8 cellular contexts compared by ENCODE assay signal in genomic region chr14:73740921-73741326, GRCh38. TPM values are rescaled to one million over a fixed set of nuclear protein-coding genes. Genes with fewer than 3 reads are reported as not detected.
DNase-seq lines count a peak whose midpoint lies in the region; ATAC-seq lines count a peak whose summit lies in the region.

No MANE protein-coding gene starts in this region.

- H3K36me3 ChIP-seq in skeletal muscle satellite cell (ENCODE audit: insufficient read depth, low read length) = peaks cover 27% of the 10 kb centered on the region

- H3K36me3 Mint-ChIP-seq in activated naive CD4-positive, alpha-beta T cell treated with anti-CD3 and anti-CD28 coated beads, Interleukin-2, amount 50 U/mL, for 72 hours = peaks cover 0 to 13% of the 10 kb centered on the region in 2 donors

- H3K4me1 ChIP-seq in skeletal muscle satellite cell (ENCODE audit: control insufficient read depth, insufficient read depth, low read length) = peaks cover 65% of the 10 kb centered on the region

- intact Hi-C loops in left ventricle myocardium superior (cut with micrococcal nuclease) = no loop called here

- peak overlapping the region; percentile 63 for H3K9ac ChIP-seq in skeletal muscle satellite cell (ENCODE audit: low read depth, low read length)

- no peaks in the 10 kb centered on the region for H3K9me3 Mint-ChIP-seq in activated naive CD4-positive, alpha-beta T cell treated with anti-CD3 and anti-CD28 coated beads, Interleukin-2, amount 50 U/mL, for 72 hours

- ATAC-seq in activated naive CD4-positive, alpha-beta T cell treated with anti-CD3 and anti-CD28 coated beads, Interleukin-2, amount 50 U/mL, for 72 hours = no peak
- ATAC-seq in left ventricle myocardium superior = peak; percentile 77
- no peak for ATAC-seq in GM18511 (IDR thresholded peaks at IDR 0.05; ENCODE audit: unreplicated experiment)

- no peaks in the 10 kb centered on the region for H3K9me3 ChIP-seq in skeletal muscle satellite cell (replicated peaks; ENCODE audit: low read length)

- H3K27me3 ChIP-seq in skeletal muscle satellite cell (ENCODE audit: control insufficient read depth, insufficient read depth, low read length) = no peaks in the 10 kb centered on the region

- H3K27ac Mint-ChIP-seq in activated naive CD4-positive, alpha-beta T cell treated with anti-CD3 and anti-CD28 coated beads, Interleukin-2, amount 50 U/mL, for 72 hours = peak overlapping the region; percentile 84 to 94

- peak overlapping the region; percentile 37 for H3K4me3 ChIP-seq in skeletal muscle satellite cell (ENCODE audit: low read length)

- DNase-seq in DMS153 (lab: John Stamatoyannopoulos, UW) (peak; percentile 31), DMS153 treated with DMSO at 0.1 percent for 48 hours (lab: John Stamatoyannopoulos, UW; ENCODE audit: unreplicated experiment) (no peak), left ventricle myocardium superior (peak; percentile 83), CD1c-positive myeloid dendritic cell (ENCODE audit: extremely low spot score) (no peak), NCI-H128 (lab: John Stamatoyannopoulos, UW; ENCODE audit: unreplicated experiment) (no peak)
- no peak for DNase-seq in activated naive CD4-positive, alpha-beta T cell treated with anti-CD3 and anti-CD28 coated beads, Interleukin-2, amount 50 U/mL, for 72 hours (ENCODE audit: low spot score in 2 of 2)

- peak overlapping the region; percentile 78 for H3K4me2 ChIP-seq in skeletal muscle satellite cell (ENCODE audit: low read length)

RNA-seq across cellular contexts. Expression of gene PNMA1, which starts 26.7 kb away (rescaled TPM):
- total RNA-seq in activated naive CD4-positive, alpha-beta T cell treated with anti-CD3 and anti-CD28 coated beads, Interleukin-2, amount 50 U/mL, for 72 hours = 10 to 100 TPM; 26.7 to 29.2 TPM
- 13.9 TPM for total RNA-seq in left ventricle myocardium superior
- total RNA-seq in skeletal muscle satellite cell (2012; rRNA removed) = 22.1 and 28.8 TPM in 2 replicates

Comparison
In these comparisons a context has a peak if more than half of its experiments do, and no peak if none do; other contexts are left out.
1. DNase-seq: peak in DMS153 (single experiment) and left ventricle myocardium superior (single experiment); none in DMS153 treated with DMSO at 0.1 percent for 48 hours (single experiment), activated naive CD4-positive, alpha-beta T cell treated with anti-CD3 and anti-CD28 coated beads, Interleukin-2, amount 50 U/mL, for 72 hours (0 of 2), CD1c-positive myeloid dendritic cell (single experiment) and NCI-H128 (single experiment).